In genomic region chr2:215363461-215364156, GRCh38 we compare ENCODE assay signal across 30 cellular contexts. TPM values are rescaled to one million over a fixed set of nuclear protein-coding genes. Genes with fewer than 3 reads are reported as not detected.
DNase-seq lines count a peak whose midpoint lies in the region; TF ChIP-seq lines count a peak whose summit lies in the region.
"Had no signal": no experiment of that assay in that cellular context is flagged by ENCODE, and none has a peak within 500 bp of the region (broad histone marks: within the 10 kb centered on the region; RNA-seq: fewer than 3 reads in every experiment).

No MANE protein-coding gene starts in this region.

- peak overlapping the region; percentile 11; the same call in 1 of the 2 replicates for H3K4me3 Mint-ChIP-seq in HFFc6
- H3K4me3 Mint-ChIP-seq: B cell; dendritic cell treated with granulocyte-macrophage colony-stimulating factor and Interleukin-4, amounts not matched to agents 40 ng/mL and 50 ng/mL, for 4 days; endodermal cell; memory B cell; neural crest cell had no signal

- H3K4me3 ChIP-seq in ACC112 (ENCODE audit: low read depth, low read length) (no peak overlapping the region), choroid plexus epithelial cell (ENCODE audit: low read depth, low read length) (no peak overlapping the region)
- H3K4me3 ChIP-seq: esophagus squamous epithelium, skin epidermis, testis had no signal

- H3K9me3 Mint-ChIP-seq in HFFc6: no peaks in the 10 kb centered on the region
- H3K9me3 Mint-ChIP-seq: activated naive CD4-positive, alpha-beta T cell treated with anti-CD3 and anti-CD28 coated beads, Interleukin-2, amount 50 U/mL, for 72 hours; dendritic cell treated with granulocyte-macrophage colony-stimulating factor and Interleukin-4, amounts not matched to agents 40 ng/mL and 50 ng/mL, for 4 days; endodermal cell; memory B cell; neural crest cell had no signal

- peaks cover 20% of the 10 kb centered on the region for H3K4me1 ChIP-seq in ACC112 (ENCODE audit: control insufficient read depth, insufficient read depth, low read length, unreplicated experiment)
- H3K4me1 ChIP-seq: esophagus squamous epithelium, parathyroid adenoma, testis had no signal

- H3K36me3 Mint-ChIP-seq in HFFc6 (ENCODE audit: low read depth): peaks cover 71% of the 10 kb centered on the region

- no peak for DNase-seq in HFFc6
- DNase-seq in choroid plexus epithelial cell (ENCODE audit: low read depth): peak; percentile 58
- DNase-seq in kidney tubule cell (ENCODE audit: low spot score): peak; percentile 11
- DNase-seq in NCI-H226: no peak
- no peak for DNase-seq in NCI-H524 (lab: John Stamatoyannopoulos, UW)
- no peak for DNase-seq in epidermal melanocyte (ENCODE audit: insufficient read length, low spot score)
- DNase-seq in GM20000 (ENCODE audit: low spot score): no peak
- DNase-seq: activated CD4-positive, alpha-beta T cell treated with anti-CD3 and anti-CD28 coated beads for 4 hours; activated CD8-positive, alpha-beta memory T cell treated with anti-CD3 and anti-CD28 coated beads for 24 hours; activated T-cell treated with anti-CD3 and anti-CD28 coated beads for 4 hours; DMS153; endodermal cell; esophagus squamous epithelium; hypothalamus; NCI-H146; NCI-H2107; NCI-H446; NCI-H82; SHP77 treated with DMSO at 0.1 percent for 48 hours; stimulated activated naive CD8-positive, alpha-beta T cell treated with anti-CD3 and anti-CD28 coated beads, Interleukin-15, Interleukin-2, amounts not matched to agents 100 U/mL and 50 U/mL, for 24 hours; SW 1271; testis had no signal

- peaks cover 38% of the 10 kb centered on the region for H3K27me3 Mint-ChIP-seq in HFFc6 (ENCODE audit: insufficient read depth)
- H3K27me3 Mint-ChIP-seq: B cell; dendritic cell treated with granulocyte-macrophage colony-stimulating factor and Interleukin-4, amounts not matched to agents 40 ng/mL and 50 ng/mL, for 4 days; memory B cell had no signal

- H3K79me2 ChIP-seq in ACC112 (ENCODE audit: control insufficient read depth, insufficient read depth, low read length, unreplicated experiment): no peaks in the 10 kb centered on the region
- H3K79me2 ChIP-seq: parathyroid adenoma had no signal

- H3K4me1 Mint-ChIP-seq in HFFc6 (ENCODE audit: low read depth): peaks cover 57% of the 10 kb centered on the region
- H3K4me1 Mint-ChIP-seq: neural crest cell had no signal

- TF ChIP-seq CTCF in HFFc6 (IDR thresholded peaks at IDR 0.05) (no peak), choroid plexus epithelial cell (conservative IDR thresholded peaks at IDR 0.05; ENCODE audit: low read depth, low read length) (no peak), GM20000 (IDR thresholded peaks at IDR 0.05; ENCODE audit: extremely low read depth, missing control alignments) (no peak)

- no peaks in the 10 kb centered on the region for H3K27me3 ChIP-seq in ACC112 (ENCODE audit: insufficient read depth, low read length)
- H3K27me3 ChIP-seq: esophagus squamous epithelium, testis had no signal

- H3K27ac Mint-ChIP-seq in HFFc6: peak overlapping the region; percentile 67
- H3K27ac Mint-ChIP-seq: B cell; dendritic cell treated with granulocyte-macrophage colony-stimulating factor and Interleukin-4, amounts not matched to agents 40 ng/mL and 50 ng/mL, for 4 days; endodermal cell; memory B cell had no signal

- H3K27ac ChIP-seq in ACC112 (ENCODE audit: low read depth, low read length): peak overlapping the region; percentile 58
- H3K27ac ChIP-seq: esophagus squamous epithelium, parathyroid adenoma, skin epidermis, testis had no signal

- H2AFZ ChIP-seq in ACC112 (ENCODE audit: low read length, unreplicated experiment): no peak overlapping the region
- H2AFZ ChIP-seq: parathyroid adenoma had no signal

- peaks cover 84% of the 10 kb centered on the region for H3K36me3 ChIP-seq in ACC112 (ENCODE audit: insufficient read depth, low read length)

RNA-seq across cellular contexts. Expression of gene ATIC, which starts 51.8 kb away (rescaled TPM):
- 100 to 1,000 TPM; 137 to 156 (median 150) TPM for total RNA-seq in HFFc6 (2021; fragmentation: NEBNext Ultra II Directional; extraction: Animal tissue kit (Norgen Biotek cat#: 25700))

Comparison
In these comparisons a context has a peak if more than half of its experiments do, and no peak if none do; other contexts are left out.
1. DNase-seq: peak in choroid plexus epithelial cell (single experiment) and kidney tubule cell (single experiment); none in HFFc6 (single experiment), NCI-H226 (single experiment), NCI-H524 (0 of 2), epidermal melanocyte (single experiment) and GM20000 (single experiment).